13 cellular contexts compared by ENCODE assay signal in the genomic region with DNA sequence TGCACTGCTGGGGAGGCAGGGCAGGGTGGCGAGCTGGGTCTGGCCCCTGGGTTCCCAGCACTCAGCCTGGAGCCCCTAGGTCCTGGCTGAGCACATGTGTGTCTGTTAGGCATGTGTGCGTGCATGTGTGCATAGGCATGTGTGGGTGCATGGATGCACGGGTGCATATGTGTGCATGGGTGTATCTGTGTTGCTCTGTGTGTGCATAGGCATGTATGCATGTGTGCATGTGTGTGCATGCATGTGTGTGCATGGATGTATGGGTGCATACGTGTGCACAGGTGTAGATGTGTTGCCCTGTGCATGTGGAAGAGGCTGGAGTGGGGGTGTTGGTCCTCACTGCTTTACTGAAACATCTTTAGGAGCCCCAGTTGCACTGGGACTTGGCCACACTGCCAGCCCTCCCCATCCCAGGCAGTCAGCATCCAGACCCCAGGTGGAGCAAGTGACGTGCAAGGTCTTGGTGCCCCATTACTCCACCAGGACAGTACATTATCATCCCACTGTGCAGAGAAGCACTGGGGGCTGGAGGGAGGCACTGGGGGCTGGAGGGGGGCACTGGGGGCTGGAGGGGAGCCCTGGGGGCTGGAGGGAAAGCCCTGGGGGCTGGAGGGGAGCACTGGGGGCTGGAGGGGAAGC. TPM values are rescaled to one million over a fixed set of nuclear protein-coding genes. Genes with fewer than 3 reads are reported as not detected.
DNase-seq lines count a peak whose midpoint lies in the region; ATAC-seq, FAIRE-seq and TF ChIP-seq lines count a peak whose summit lies in the region.
"Had no signal": no experiment of that assay in that cellular context is flagged by ENCODE, and none has a peak within 500 bp of the region (broad histone marks: within the 10 kb centered on the region; RNA-seq: fewer than 3 reads in every experiment).

No MANE protein-coding gene starts in this region.

- FAIRE-seq in RCC 7860 (lab: Jason Lieb, UNC) (no peak), pancreas (lab: Jason Lieb, UNC) (no peak)
- FAIRE-seq: H54 had no signal

- in situ Hi-C loops in Panc1 (cut with HindIII; ENCODE audit: low pct_unique_long_range_greater_than_20kb, low sequenced_read_pairs), result no loop called here

- intact Hi-C loops in activated CD4-positive, alpha-beta T cell treated with anti-CD3 and anti-CD28 coated beads for 36 hours (cut with DNase I, micrococcal nuclease), result no loop called here
- intact Hi-C loops in Panc1 (cut with micrococcal nuclease; ENCODE audit: unreplicated experiment), result loop anchor here (5.0 kb wide), 1 partner anchor 39 kb away; no protein-coding TSS in a partner anchor
- intact Hi-C loops in pancreas (cut with DNase I), result no loop called here

- H3K4me2 ChIP-seq in fibroblast of lung (ENCODE audit: extremely low read depth, insufficient read depth, low read length), result peak overlapping the region; percentile 75
- peak overlapping the region; percentile 68 for H3K4me2 ChIP-seq in skeletal muscle satellite cell (ENCODE audit: low read length)

- ATAC-seq in activated CD4-positive, alpha-beta T cell treated with anti-CD3 and anti-CD28 coated beads for 36 hours, result no peak
- ATAC-seq in Panc1, result peak; percentile 6; the same call in 1 of the 2 replicates
- ATAC-seq in GM21737 (IDR thresholded peaks at IDR 0.05; ENCODE audit: unreplicated experiment), result no peak
- no peak for ATAC-seq in pancreas

- H3K79me2 ChIP-seq in fibroblast of lung (ENCODE audit: control insufficient read depth, insufficient read depth, low read length), result no peaks in the 10 kb centered on the region

- peak overlapping the region; percentile 24 for H3K4me3 Mint-ChIP-seq in activated CD4-positive, alpha-beta T cell treated with anti-CD3 and anti-CD28 coated beads for 36 hours
- H3K4me3 Mint-ChIP-seq: activated T-cell treated with anti-CD3 and anti-CD28 coated beads, Interleukin-2, amount 50 U/mL, for 4 hours had no signal

- peaks cover 16% of the 10 kb centered on the region for H3K4me1 Mint-ChIP-seq in activated CD4-positive, alpha-beta T cell treated with anti-CD3 and anti-CD28 coated beads for 36 hours

- no peaks in the 10 kb centered on the region for H3K36me3 Mint-ChIP-seq in activated CD4-positive, alpha-beta T cell treated with anti-CD3 and anti-CD28 coated beads for 36 hours (ENCODE audit: low read depth)

- no peak overlapping the region; the same call in 1 of the 2 replicates for H3K27ac ChIP-seq in Panc1 (ENCODE audit: low read length)
- H3K27ac ChIP-seq in fibroblast of lung (ENCODE audit: insufficient read depth, low read length), result peak overlapping the region; percentile 62
- H3K27ac ChIP-seq in pancreas, result no peak overlapping the region

- H3K9me3 ChIP-seq in Panc1 (ENCODE audit: control insufficient read depth, insufficient read depth, low read depth, low read length), result no peaks in the 10 kb centered on the region
- no peaks in the 10 kb centered on the region for H3K9me3 ChIP-seq in fibroblast of lung (ENCODE audit: control insufficient read depth, insufficient read depth, low read depth, low read length)
- no peaks in the 10 kb centered on the region for H3K9me3 ChIP-seq in skeletal muscle satellite cell (replicated peaks; ENCODE audit: low read length)
- no peaks in the 10 kb centered on the region for H3K9me3 ChIP-seq in pancreas

- DNase-seq in activated CD4-positive, alpha-beta T cell treated with anti-CD3 and anti-CD28 coated beads for 36 hours, result no peak
- no peak for DNase-seq in activated CD4-positive, alpha-beta T cell treated with anti-CD3 and anti-CD28 coated beads, Interleukin-2, amount 50 U/mL, for 48 hours
- DNase-seq in Panc1 (ENCODE audit: low read depth, low spot score) (no peak), fibroblast of lung (ENCODE audit: low read depth in 2 of 2) (no peak), RCC 7860 (ENCODE audit: low spot score) (no peak), pancreas (no peak)
- DNase-seq: NCI-H1436 treated with DMSO at 0.1 percent for 48 hours, NCI-H524 treated with DMSO at 0.1 percent for 48 hours had no signal

- no peak overlapping the region for H3K27ac Mint-ChIP-seq in activated CD4-positive, alpha-beta T cell treated with anti-CD3 and anti-CD28 coated beads for 36 hours

- no peaks in the 10 kb centered on the region for H3K9me3 Mint-ChIP-seq in activated CD4-positive, alpha-beta T cell treated with anti-CD3 and anti-CD28 coated beads for 36 hours (ENCODE audit: low read depth)
- H3K9me3 Mint-ChIP-seq: activated T-cell treated with anti-CD3 and anti-CD28 coated beads, Interleukin-2, amount 50 U/mL, for 4 hours had no signal

- H3K4me3 ChIP-seq in Panc1 (ENCODE audit: low read depth in 2 of 2, low read length in 2 of 2) (no peak overlapping the region), fibroblast of lung (replicated peaks in 1 of 4; ENCODE audit: control extremely low read depth in 1 of 4, insufficient read depth in 1 of 4, low read depth in 3 of 4, low read length in 4 of 4) (no peak overlapping the region), skeletal muscle satellite cell (ENCODE audit: low read length) (peak overlapping the region; percentile 19), pancreas (no peak overlapping the region)
- H3K4me3 ChIP-seq: lung had no signal

- no peak for TF ChIP-seq CTCF in Panc1 (IDR thresholded peaks at IDR 0.05)
- no peak for TF ChIP-seq CTCF in fibroblast of lung (conservative IDR thresholded peaks at IDR 0.05 in 1 of 2, IDR thresholded peaks at IDR 0.05 in 1 of 2; ENCODE audit: low read depth in 1 of 2, low read length in 2 of 2)
- TF ChIP-seq CTCF in pancreas (IDR thresholded peaks at IDR 0.05), result no peak

- POLR2A ChIA-PET in activated CD4-positive, alpha-beta T cell treated with anti-CD3 and anti-CD28 coated beads for 36 hours (lab: Charles Lee), result no interaction called here
- POLR2A ChIA-PET in Panc1 (lab: Charles Lee), result no interaction called here

- no peaks in the 10 kb centered on the region for H3K27me3 Mint-ChIP-seq in activated CD4-positive, alpha-beta T cell treated with anti-CD3 and anti-CD28 coated beads for 36 hours

- H4K20me1 ChIP-seq in fibroblast of lung (ENCODE audit: control insufficient read depth, extremely low read depth, insufficient read depth, low read length), result no peaks in the 10 kb centered on the region

- H3K27me3 ChIP-seq in Panc1 (ENCODE audit: control insufficient read depth, insufficient read depth, low read length) (no peaks in the 10 kb centered on the region), fibroblast of lung (ENCODE audit: control insufficient read depth, insufficient read depth, low read length) (no peaks in the 10 kb centered on the region), skeletal muscle satellite cell (ENCODE audit: control insufficient read depth, insufficient read depth, low read length) (no peaks in the 10 kb centered on the region), pancreas (no peaks in the 10 kb centered on the region)

- WGBS in pancreas, 2 donors, result 74 to 78% methylated on average over 5 of the region's 5 CpGs

- H3K4me1 ChIP-seq in Panc1 (ENCODE audit: control insufficient read depth, insufficient read depth, low read length) (peaks cover 6% of the 10 kb centered on the region), fibroblast of lung (ENCODE audit: control insufficient read depth, extremely low read depth, insufficient read depth, low read length) (peaks cover 12% of the 10 kb centered on the region), skeletal muscle satellite cell (ENCODE audit: control insufficient read depth, insufficient read depth, low read length) (peaks cover 32% of the 10 kb centered on the region), pancreas (no peaks in the 10 kb centered on the region)

- H3K36me3 ChIP-seq in Panc1 (ENCODE audit: control insufficient read depth, insufficient read depth, low read length) (no peaks in the 10 kb centered on the region), fibroblast of lung (ENCODE audit: control insufficient read depth, insufficient read depth, low read length) (no peaks in the 10 kb centered on the region), skeletal muscle satellite cell (ENCODE audit: insufficient read depth, low read length) (no peaks in the 10 kb centered on the region), pancreas (no peaks in the 10 kb centered on the region)

- CTCF ChIA-PET in activated CD4-positive, alpha-beta T cell treated with anti-CD3 and anti-CD28 coated beads for 36 hours (lab: Charles Lee), result interaction anchor here (0.7 to 0.9 kb wide), 3 partner anchors 12 to 31 kb away, joined by 3 to 4 read pairs (median 3); partner anchors contain the start of gene CPNE7
- CTCF ChIA-PET in Panc1 (lab: Charles Lee), result interaction anchor here (1.6 kb wide), 1 partner anchor 12 kb away, joined by 8 read pairs; no protein-coding TSS in a partner anchor

- H3K9ac ChIP-seq in fibroblast of lung (ENCODE audit: insufficient read depth, low read length) (no peak overlapping the region), skeletal muscle satellite cell (ENCODE audit: low read depth, low read length) (no peak overlapping the region)

- no peak overlapping the region for H2AFZ ChIP-seq in fibroblast of lung (ENCODE audit: low read length)

- BruUV-seq in Panc1 (replicated peaks; lab: Mats Ljungman, UMichigan), result no TSS peak

RNA-seq across cellular contexts. Expression of gene DPEP1, which starts 10.4 kb away (rescaled TPM):
- not detected for total RNA-seq in activated CD4-positive, alpha-beta T cell treated with anti-CD3 and anti-CD28 coated beads for 36 hours
- total RNA-seq in Panc1 (2021; ENCODE audit: unreplicated experiment) (0.18 TPM), fibroblast of lung (under 0.01 and 0.17 TPM in 2 replicates), pancreas (100 to 1,000 TPM; 109 to 168 (median 125) TPM)
- 0.78 TPM for polyA plus RNA-seq in Panc1 (2012; ENCODE audit: insufficient read length)
- polyA plus RNA-seq in fibroblast of lung (not detected in 2 replicates), pancreas (100 to 1,000 TPM; 114 to 149 TPM)
- polyA plus RNA-seq in fibroblast of lung (2012), result not detected in 2 replicates
- polyA minus RNA-seq in fibroblast of lung (ENCODE audit: low replicate concordance), result not detected in 2 replicates
- total RNA-seq in skeletal muscle satellite cell (2012; rRNA removed), result not detected in 2 replicates
- total RNA-seq: activated T-cell treated with anti-CD3 and anti-CD28 coated beads, Interleukin-2, amount 50 U/mL, for 4 hours had no signal

RNA-seq across cellular contexts. Expression of gene CPNE7, which starts 27.5 kb away (rescaled TPM):
- 10 to 100 TPM; 17.3 to 18.7 TPM for total RNA-seq in activated CD4-positive, alpha-beta T cell treated with anti-CD3 and anti-CD28 coated beads for 36 hours
- 32.7 TPM for total RNA-seq in Panc1 (2021; ENCODE audit: unreplicated experiment)
- 46.0 TPM for polyA plus RNA-seq in Panc1 (2012; ENCODE audit: insufficient read length)
- total RNA-seq in fibroblast of lung, result 13.1 and 53.0 TPM in 2 replicates
- 10.2 and 14.5 TPM in 2 replicates for polyA plus RNA-seq in fibroblast of lung
- polyA plus RNA-seq in fibroblast of lung (2012), result 9.4 and 14.1 TPM in 2 replicates
- polyA minus RNA-seq in fibroblast of lung (ENCODE audit: low replicate concordance), result 8.0 and 15.7 TPM in 2 replicates
- 30.9 and 32.1 TPM in 2 replicates for total RNA-seq in skeletal muscle satellite cell (2012; rRNA removed)
- 1 to 10 TPM in 2 of 6 donors, under 1 TPM in 4; 0.12 to 1.6 (median 0.70) TPM for total RNA-seq in pancreas
- polyA plus RNA-seq in pancreas, result 1 to 10 TPM; 3.8 to 4.5 TPM

RNA-seq across cellular contexts. Expression of gene RPL13, which starts 42.6 kb away (rescaled TPM):
- 1,000 to 10,000 TPM; 2,518 to 3,038 TPM for total RNA-seq in activated CD4-positive, alpha-beta T cell treated with anti-CD3 and anti-CD28 coated beads for 36 hours
- total RNA-seq in Panc1 (2021; ENCODE audit: unreplicated experiment) (965 TPM), fibroblast of lung (3,823 and 3,824 TPM in 2 replicates), pancreas (1,000 to 10,000 TPM; 1,297 to 2,529 (median 1,763) TPM)
- polyA plus RNA-seq in Panc1 (2012; ENCODE audit: insufficient read length), result 1,813 TPM
- polyA plus RNA-seq in fibroblast of lung (1,441 and 1,442 TPM in 2 replicates), pancreas (1,000 to 10,000 TPM; 3,226 to 6,500 TPM)
- 2,548 and 2,943 TPM in 2 replicates for polyA plus RNA-seq in fibroblast of lung (2012)
- polyA minus RNA-seq in fibroblast of lung (ENCODE audit: low replicate concordance), result 716 and 909 TPM in 2 replicates
- 2,818 and 3,730 TPM in 2 replicates for total RNA-seq in skeletal muscle satellite cell (2012; rRNA removed)

RNA-seq across cellular contexts. Expression of gene CHMP1A, which starts 54.4 kb away (rescaled TPM):
- 10 to 100 TPM; 37.9 to 67.3 TPM for total RNA-seq in activated CD4-positive, alpha-beta T cell treated with anti-CD3 and anti-CD28 coated beads for 36 hours
- 98.0 TPM for total RNA-seq in Panc1 (2021; ENCODE audit: unreplicated experiment)
- polyA plus RNA-seq in Panc1 (2012; ENCODE audit: insufficient read length), result 121 TPM
- 60.9 and 66.2 TPM in 2 replicates for total RNA-seq in fibroblast of lung
- 61.0 and 65.3 TPM in 2 replicates for polyA plus RNA-seq in fibroblast of lung
- polyA plus RNA-seq in fibroblast of lung (2012), result 67.5 and 85.5 TPM in 2 replicates
- 102 and 107 TPM in 2 replicates for polyA minus RNA-seq in fibroblast of lung (ENCODE audit: low replicate concordance)
- 107 and 111 TPM in 2 replicates for total RNA-seq in skeletal muscle satellite cell (2012; rRNA removed)
- total RNA-seq in pancreas, result 10 to 100 TPM; 27.6 to 54.4 (median 30.6) TPM
- polyA plus RNA-seq in pancreas, result 10 to 100 TPM; 54.2 to 71.4 TPM

RNA-seq across cellular contexts. Expression of gene SPATA33, which starts 54.6 kb away (rescaled TPM):
- 10 to 100 TPM in 1 of 2 experiments, 1 to 10 TPM in 1; 6.8 to 11.6 TPM for total RNA-seq in activated CD4-positive, alpha-beta T cell treated with anti-CD3 and anti-CD28 coated beads for 36 hours
- 18.3 TPM for total RNA-seq in Panc1 (2021; ENCODE audit: unreplicated experiment)
- polyA plus RNA-seq in Panc1 (2012; ENCODE audit: insufficient read length), result 12.4 TPM
- total RNA-seq in fibroblast of lung, result 1.5 and 2.0 TPM in 2 replicates
- polyA plus RNA-seq in fibroblast of lung, result 2.8 and 5.2 TPM in 2 replicates
- 3.3 and 6.9 TPM in 2 replicates for polyA plus RNA-seq in fibroblast of lung (2012)
- polyA minus RNA-seq in fibroblast of lung (ENCODE audit: low replicate concordance), result 1.0 and 4.3 TPM in 2 replicates
- 1.3 and 2.8 TPM in 2 replicates for total RNA-seq in skeletal muscle satellite cell (2012; rRNA removed)
- 1 to 10 TPM; 2.4 to 6.3 (median 3.3) TPM for total RNA-seq in pancreas
- 1 to 10 TPM; 8.3 to 9.3 TPM for polyA plus RNA-seq in pancreas

Comparison
In these comparisons a context has a peak if more than half of its experiments do, and no peak if none do; other contexts are left out.
1. RNA of gene DPEP1, which starts 10.4 kb away (total RNA-seq): 109 to 168 TPM in pancreas; 0.18 TPM in Panc1 (single experiment), under 0.01 to 0.17 TPM in fibroblast of lung and not detected in activated CD4-positive, alpha-beta T cell treated with anti-CD3 and anti-CD28 coated beads for 36 hours; every median in the first group is over 10 times any median in the second.